Comparison of ENCODE assay signal across 11 cellular contexts in the genomic region with DNA sequence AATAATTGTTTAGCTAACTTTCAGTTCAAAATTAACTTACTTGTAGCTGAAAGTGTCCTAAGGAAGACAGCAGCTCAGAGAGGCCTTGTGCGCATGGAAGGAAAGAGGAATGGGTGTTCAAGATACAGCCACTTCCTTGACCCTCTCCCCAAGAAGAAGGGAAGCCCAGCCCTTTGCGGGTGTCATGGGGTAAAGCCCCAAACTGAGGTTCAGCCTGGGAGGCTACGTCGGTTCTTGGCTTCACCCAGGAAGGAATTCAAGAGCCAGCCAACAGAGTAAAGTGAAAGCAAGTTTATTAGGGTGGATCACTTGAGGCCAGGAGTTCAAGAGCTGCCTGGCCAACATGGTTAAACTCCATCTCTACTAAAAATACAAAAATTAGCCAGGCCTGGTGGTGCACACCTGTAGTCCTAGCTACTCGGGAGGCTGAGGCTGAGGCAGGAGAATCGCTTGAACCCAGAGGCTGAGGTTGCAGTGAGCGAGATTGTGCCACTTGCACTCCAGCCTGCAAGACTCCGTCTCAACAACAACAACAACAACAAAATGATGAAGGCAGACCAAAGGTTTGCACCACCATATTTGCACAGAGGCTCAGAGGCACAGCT. TPM values are rescaled to one million over a fixed set of nuclear protein-coding genes. Genes with fewer than 3 reads are reported as not detected.
DNase-seq lines count a peak whose midpoint lies in the region; ATAC-seq, FAIRE-seq and TF ChIP-seq lines count a peak whose summit lies in the region.
"Had no signal": no experiment of that assay in that cellular context is flagged by ENCODE, and none has a peak within 500 bp of the region (broad histone marks: within the 10 kb centered on the region; RNA-seq: fewer than 3 reads in every experiment).

No MANE protein-coding gene starts in this region.

- H3K36me3 ChIP-seq in HUES6 (ENCODE audit: control insufficient read depth, insufficient read depth, low read length) (no peaks in the 10 kb centered on the region), esophagus muscularis mucosa (no peaks in the 10 kb centered on the region)

- DNase-seq in A549 (ENCODE audit: low read depth in 1 of 2, low spot score in 1 of 2) = peak in 1 of 2 experiments; percentile 33
- DNase-seq in esophagus muscularis mucosa (ENCODE audit: extremely low spot score) = no peak
- no peak for DNase-seq in neural crest cell (ENCODE audit: low read depth, low spot score)
- DNase-seq in NCI-H2196 treated with DMSO at 0.1 percent for 48 hours (lab: John Stamatoyannopoulos, UW; ENCODE audit: unreplicated experiment) = no peak
- DNase-seq: CD8-positive, alpha-beta T cell; cerebellar nuclear complex had no signal

- H3K4me1 ChIP-seq in A549 (peaks cover 83% of the 10 kb centered on the region), HUES6 (ENCODE audit: control insufficient read depth, insufficient read depth, low read length) (peaks cover 24% of the 10 kb centered on the region), esophagus muscularis mucosa (peaks cover 6 to 47% (median 36%) of the 10 kb centered on the region in 4 donors)

- no peak for TF ChIP-seq POLR2A in A549 (IDR thresholded peaks at IDR 0.05; ENCODE audit: low read length)
- TF ChIP-seq POLR2A in esophagus muscularis mucosa (IDR thresholded peaks at IDR 0.05; ENCODE audit: low read depth) = no peak
- no peak for TF ChIP-seq POLR2A in GM18505 (IDR thresholded peaks at IDR 0.05; ENCODE audit: borderline replicate concordance, extremely low read depth, insufficient read depth, insufficient read length)

- TF ChIP-seq CTCF in A549 (IDR thresholded peaks at IDR 0.05) (no peak), esophagus muscularis mucosa (IDR thresholded peaks at IDR 0.05) (no peak), neural crest cell (conservative IDR thresholded peaks at IDR 0.05) (no peak)

- H3K9me3 Mint-ChIP-seq in neural crest cell = no peaks in the 10 kb centered on the region
- H3K9me3 Mint-ChIP-seq: CD8-positive, alpha-beta T cell had no signal

- H3K27ac ChIP-seq in A549 (peak overlapping the region; percentile 89 to 97), HUES6 (ENCODE audit: low read depth, low read length) (no peak overlapping the region), esophagus muscularis mucosa (replicated peaks in 1 of 4) (peak overlapping the region; percentile 44 to 77 (median 72))

- CTCF ChIA-PET in A549 (lab: Yijun Ruan, JAX) = interaction anchor here (0.9 to 5.7 kb wide), 13 partner anchors 8 to 312 kb away, joined by 3 to 67 read pairs (median 7); partner anchors contain the start of gene GPRIN2

- POLR2A ChIA-PET in A549 (lab: Yijun Ruan, JAX) = interaction anchor here (0.7 to 5.1 kb wide), 7 partner anchors 8 to 24 kb away, joined by 4 to 77 read pairs (median 11); no protein-coding TSS in a partner anchor

- WGBS in A549 (ENCODE audit: missing lambda C conversion rate) = 12% methylated on average over 8 of the region's 8 CpGs
- 85% methylated on average over 8 of the region's 8 CpGs for WGBS in esophagus muscularis mucosa

- peak overlapping the region; percentile 84 for H3K4me2 ChIP-seq in A549

- peak; percentile 2 to 3; a peak in 4 of 6 replicates for ATAC-seq in A549
- no peak for ATAC-seq in GM18498 (IDR thresholded peaks at IDR 0.05; ENCODE audit: unreplicated experiment)
- no peak for ATAC-seq in GM18505 (IDR thresholded peaks at IDR 0.05; ENCODE audit: unreplicated experiment)
- ATAC-seq in HG02678 (IDR thresholded peaks at IDR 0.05; ENCODE audit: unreplicated experiment) = no peak
- ATAC-seq: CD8-positive, alpha-beta T cell had no signal

- FAIRE-seq in A549 (lab: Jason Lieb, UNC) = no peak

- TF ChIP-seq EP300 in A549 (IDR thresholded peaks at IDR 0.05) = no peak
- no peak for TF ChIP-seq EP300 in esophagus muscularis mucosa (IDR thresholded peaks at IDR 0.05)

- H3K4me3 Mint-ChIP-seq in neural crest cell = peak overlapping the region; percentile 78
- H3K4me3 Mint-ChIP-seq: CD8-positive, alpha-beta T cell had no signal

- H3K27me3 ChIP-seq in HUES6 (ENCODE audit: control insufficient read depth, insufficient read depth, low read length) (peaks cover 13% of the 10 kb centered on the region), esophagus muscularis mucosa (peaks cover 0 to 18% (median 0%) of the 10 kb centered on the region in 4 donors)

- H3K4me1 Mint-ChIP-seq in neural crest cell = peaks cover 9% of the 10 kb centered on the region

- intact Hi-C loops in esophagus muscularis mucosa (cut with DNase I) = no loop called here

- H3K27me3 Mint-ChIP-seq in neural crest cell (ENCODE audit: low read depth) = peaks cover 48% of the 10 kb centered on the region

- H3K27ac Mint-ChIP-seq in neural crest cell (ENCODE audit: unreplicated experiment) = no peak overlapping the region
- H3K27ac Mint-ChIP-seq: CD8-positive, alpha-beta T cell had no signal

- no peak overlapping the region for H3K9ac ChIP-seq in HUES6 (ENCODE audit: low read length)

- no peaks in the 10 kb centered on the region for H3K36me3 Mint-ChIP-seq in neural crest cell (ENCODE audit: low read depth)
- H3K36me3 Mint-ChIP-seq: CD8-positive, alpha-beta T cell had no signal

- H3K4me3 ChIP-seq in A549 = peak overlapping the region; percentile 45
- H3K4me3 ChIP-seq in HUES6 (ENCODE audit: low read depth, low read length) = peak overlapping the region; percentile 68
- peak overlapping the region in 1 of 4 donors; percentile 38 for H3K4me3 ChIP-seq in esophagus muscularis mucosa

- TF ChIP-seq RAD21 in A549 (conservative IDR thresholded peaks at IDR 0.05 in 1 of 2, IDR thresholded peaks at IDR 0.05 in 1 of 2) = no peak; a peak in 1 of 5 replicates

- H3K9me3 ChIP-seq in A549 (no peaks in the 10 kb centered on the region), HUES6 (ENCODE audit: control insufficient read depth, insufficient read depth, low read depth, low read length) (no peaks in the 10 kb centered on the region), esophagus muscularis mucosa (no peaks in the 10 kb centered on the region)

TF ChIP-seq in A549, 52 proteins besides CTCF, POLR2A, EP300 and RAD21 (continues in another document):
- TF ChIP-seq, protein P1, sequence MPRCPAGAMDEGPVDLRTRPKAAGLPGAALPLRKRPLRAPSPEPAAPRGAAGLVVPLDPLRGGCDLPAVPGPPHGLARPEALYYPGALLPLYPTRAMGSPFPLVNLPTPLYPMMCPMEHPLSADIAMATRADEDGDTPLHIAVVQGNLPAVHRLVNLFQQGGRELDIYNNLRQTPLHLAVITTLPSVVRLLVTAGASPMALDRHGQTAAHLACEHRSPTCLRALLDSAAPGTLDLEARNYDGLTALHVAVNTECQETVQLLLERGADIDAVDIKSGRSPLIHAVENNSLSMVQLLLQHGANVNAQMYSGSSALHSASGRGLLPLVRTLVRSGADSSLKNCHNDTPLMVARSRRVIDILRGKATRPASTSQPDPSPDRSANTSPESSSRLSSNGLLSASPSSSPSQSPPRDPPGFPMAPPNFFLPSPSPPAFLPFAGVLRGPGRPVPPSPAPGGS (IDR thresholded peaks at IDR 0.05) = 0 out of 3 replicates have a peak, but pooled peaks have one; percentile 59
- no peak for TF ChIP-seq MYC (IDR thresholded peaks at IDR 0.05; ENCODE audit: borderline replicate concordance, low read length)
- no peak for TF ChIP-seq HDAC2 (IDR thresholded peaks at IDR 0.05)
- TF ChIP-seq GATA3 (IDR thresholded peaks at IDR 0.05; ENCODE audit: borderline replicate concordance) = no peak
- TF ChIP-seq RARB (CRISPR knock-in tag; IDR thresholded peaks at IDR 0.05) = peak; percentile 23; the same call in 1 of the 2 replicates
- TF ChIP-seq, protein P2, sequence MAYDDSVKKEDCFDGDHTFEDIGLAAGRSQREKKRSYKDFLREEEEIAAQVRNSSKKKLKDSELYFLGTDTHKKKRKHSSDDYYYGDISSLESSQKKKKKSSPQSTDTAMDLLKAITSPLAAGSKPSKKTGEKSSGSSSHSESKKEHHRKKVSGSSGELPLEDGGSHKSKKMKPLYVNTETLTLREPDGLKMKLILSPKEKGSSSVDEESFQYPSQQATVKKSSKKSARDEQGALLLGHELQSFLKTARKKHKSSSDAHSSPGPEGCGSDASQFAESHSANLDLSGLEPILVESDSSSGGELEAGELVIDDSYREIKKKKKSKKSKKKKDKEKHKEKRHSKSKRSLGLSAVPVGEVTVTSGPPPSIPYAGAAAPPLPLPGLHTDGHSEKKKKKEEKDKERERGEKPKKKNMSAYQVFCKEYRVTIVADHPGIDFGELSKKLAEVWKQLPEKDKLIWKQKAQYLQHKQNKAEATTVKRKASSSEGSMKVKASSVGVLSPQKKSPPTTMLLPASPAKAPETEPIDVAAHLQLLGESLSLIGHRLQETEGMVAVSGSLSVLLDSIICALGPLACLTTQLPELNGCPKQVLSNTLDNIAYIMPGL (CRISPR knock-in tag; IDR thresholded peaks at IDR 0.05; ENCODE audit: borderline replicate concordance) = peak; percentile 43; the same call in 1 of the 2 replicates
- no peak for TF ChIP-seq ELK1 (IDR thresholded peaks at IDR 0.05; ENCODE audit: low read depth, low read length)

RNA-seq across cellular contexts. Expression of gene GPRIN2, which starts 15.9 kb away (rescaled TPM):
- 8.8 and 9.4 TPM in 2 replicates for polyA plus RNA-seq in A549 (2011; rRNA removed)
- polyA plus RNA-seq in A549 (2012; cell fraction: cytosol; rRNA removed) = 17.3 and 29.5 TPM in 2 replicates
- polyA plus RNA-seq in A549 (2012; cell fraction: nucleus; rRNA removed) = 62.0 and 88.1 TPM in 2 replicates
- 25.8 to 29.9 TPM (median 28.6 TPM) in 3 replicates for polyA plus RNA-seq in A549 (2017; fragmentation: RNase III; extraction: RNeasy Plus Mini Kit Qiagen cat#74134 plus additional on column Dnase treatment)
- polyA minus RNA-seq in A549 (2011; rRNA and poly(A)+ RNA removed) = 14.3 and 17.6 TPM in 2 replicates
- total RNA-seq in esophagus muscularis mucosa = 1 to 10 TPM in 2 of 4 donors, not detected in 2; 1.3 to 2.2 TPM
- 1.4 and 1.5 TPM in 2 replicates for total RNA-seq in neural crest cell
- total RNA-seq: CD8-positive, alpha-beta T cell; NCI-H460 had no signal

RNA-seq across cellular contexts. Expression of gene SYT15, which starts 38.4 kb away (rescaled TPM):
- polyA plus RNA-seq in A549 (2011; rRNA removed) = 3.3 and 3.5 TPM in 2 replicates
- 3.5 and 4.3 TPM in 2 replicates for polyA plus RNA-seq in A549 (2012; cell fraction: cytosol; rRNA removed)
- polyA plus RNA-seq in A549 (2012; cell fraction: nucleus; rRNA removed) = 4.5 and 4.8 TPM in 2 replicates
- polyA plus RNA-seq in A549 (2017; fragmentation: RNase III; extraction: RNeasy Plus Mini Kit Qiagen cat#74134 plus additional on column Dnase treatment) = 2.8 to 3.6 TPM (median 3.2 TPM) in 3 replicates
- polyA minus RNA-seq in A549 (2011; rRNA and poly(A)+ RNA removed) = 4.1 and 5.5 TPM in 2 replicates
- 1 to 10 TPM; 2.1 to 7.4 (median 5.4) TPM for total RNA-seq in esophagus muscularis mucosa
- total RNA-seq in neural crest cell = 1.4 and 1.6 TPM in 2 replicates

Comparison
In these comparisons a context has a peak if more than half of its experiments do, and no peak if none do; other contexts are left out.
1. ATAC-seq: peak in A549 (2 of 2); none in GM18498 (single experiment), GM18505 (single experiment) and HG02678 (single experiment).